In the genomic region with DNA sequence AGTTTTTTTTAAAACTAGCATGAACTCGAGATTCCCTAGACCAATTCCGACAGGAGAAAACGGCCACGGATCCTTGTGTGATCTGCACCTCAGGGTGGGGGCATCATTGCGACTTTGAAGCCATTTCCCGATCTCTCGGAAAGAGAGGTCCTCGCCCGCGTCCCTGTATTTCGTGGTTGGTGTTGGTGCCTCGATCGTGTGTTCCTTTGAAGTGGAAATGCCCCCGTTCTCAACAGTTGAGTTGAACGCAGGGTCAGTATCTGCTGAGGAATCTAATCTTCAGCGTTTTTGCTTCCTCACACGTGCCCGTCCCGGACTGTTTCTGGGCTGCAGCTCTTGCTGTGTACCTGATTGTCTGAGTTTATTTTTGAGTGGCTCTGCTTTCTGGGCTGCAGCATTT, we compare ENCODE assay signal across 8 cellular contexts. TPM values are rescaled to one million over a fixed set of nuclear protein-coding genes. Genes with fewer than 3 reads are reported as not detected.
DNase-seq lines count a peak whose midpoint lies in the region; ATAC-seq and TF ChIP-seq lines count a peak whose summit lies in the region.

No MANE protein-coding gene starts in this region.

- H3K9me3 ChIP-seq in KOPT-K1 (ENCODE audit: insufficient read depth, low read length, poor library complexity, severe bottlenecking) (no peaks in the 10 kb centered on the region), ascending aorta (no peaks in the 10 kb centered on the region), lung (ENCODE audit: control insufficient read depth in 2 of 2, insufficient read depth in 1 of 2, low read length in 1 of 2) (no peaks in the 10 kb centered on the region)

- TF ChIP-seq CTCF in ascending aorta (IDR thresholded peaks at IDR 0.05), result no peak
- no peak for TF ChIP-seq CTCF in lung (IDR thresholded peaks at IDR 0.05; ENCODE audit: control extremely low read depth, extremely low read depth)

- peaks cover 26 to 32% of the 10 kb centered on the region in 2 donors for H3K4me1 ChIP-seq in ascending aorta
- peaks cover 11 to 23% of the 10 kb centered on the region in 2 donors for H3K4me1 ChIP-seq in lung (ENCODE audit: control insufficient read depth in 2 of 2, insufficient read depth in 2 of 2, low read length in 2 of 2)
- H3K4me1 ChIP-seq in urinary bladder (ENCODE audit: insufficient read depth), result peaks cover 2% of the 10 kb centered on the region

- intact Hi-C loops in ascending aorta (cut with DNase I), result loop anchor here (2.0 to 5.0 kb wide), 8 partner anchors 81 to 1409 kb away; a partner anchor contains a TSS

- peak; percentile 5 for DNase-seq in COLO829 (ENCODE audit: low spot score)
- DNase-seq in ascending aorta (ENCODE audit: low spot score in 2 of 2), result no peak
- DNase-seq in lung (ENCODE audit: low spot score), result no peak

- H3K27me3 ChIP-seq in ascending aorta, result no peaks in the 10 kb centered on the region
- H3K27me3 ChIP-seq in lung (ENCODE audit: control insufficient read depth, insufficient read depth), result no peaks in the 10 kb centered on the region

- ATAC-seq in lung (ENCODE audit: insufficient read depth, low FRiP score) (no peak), HG02623 (IDR thresholded peaks at IDR 0.05; ENCODE audit: unreplicated experiment) (no peak), GM19395 (IDR thresholded peaks at IDR 0.05; ENCODE audit: unreplicated experiment) (no peak), GM18519 (IDR thresholded peaks at IDR 0.05; ENCODE audit: low FRiP score, unreplicated experiment) (no peak)

- H3K27ac ChIP-seq in KOPT-K1 (ENCODE audit: low read depth, low read length, poor library complexity, severe bottlenecking) (peak overlapping the region; percentile 53), ascending aorta (peak overlapping the region; percentile 80 to 81), lung (ENCODE audit: low read depth in 1 of 2, low read length in 1 of 2) (peak overlapping the region in 1 of 2 donors; percentile 52), urinary bladder (ENCODE audit: low read depth) (no peak overlapping the region)

- 0 to 2% methylated on average over 19 of the region's 19 CpGs for WGBS in lung, 2 donors
- 4% methylated on average over 19 of the region's 19 CpGs for WGBS in urinary bladder

- peaks cover 24% of the 10 kb centered on the region for H3K36me3 ChIP-seq in KOPT-K1 (ENCODE audit: insufficient read depth, low read length)
- H3K36me3 ChIP-seq in ascending aorta, result peaks cover 0 to 15% of the 10 kb centered on the region in 2 donors
- H3K36me3 ChIP-seq in lung (ENCODE audit: control insufficient read depth in 2 of 2, insufficient read depth in 2 of 2, low read length in 2 of 2), result peaks cover 0 to 3% of the 10 kb centered on the region in 2 donors
- no peaks in the 10 kb centered on the region for H3K36me3 ChIP-seq in urinary bladder (ENCODE audit: insufficient read depth)

- H3K4me3 ChIP-seq in ascending aorta (peak overlapping the region; percentile 91 to 94), lung (peak overlapping the region; percentile 73), urinary bladder (ENCODE audit: low read depth, low read length) (peak overlapping the region; percentile 94)

RNA-seq across cellular contexts. Expression of a gene that starts 1.1 kb away (rescaled TPM):
- total RNA-seq in ascending aorta (12.7 TPM), lung (10 to 100 TPM; 16.3 to 20.4 TPM), urinary bladder (10.3 TPM)
- polyA plus RNA-seq in lung (1 to 10 TPM; 6.6 to 8.7 TPM), urinary bladder (11.2 TPM)

RNA-seq across cellular contexts. Expression of a gene that starts 1.4 kb away (rescaled TPM):
- 21.9 TPM for total RNA-seq in ascending aorta
- total RNA-seq in lung, result 10 to 100 TPM; 42.4 to 48.5 TPM
- polyA plus RNA-seq in lung, result 10 to 100 TPM; 13.6 to 24.8 TPM
- 22.2 TPM for total RNA-seq in urinary bladder
- polyA plus RNA-seq in urinary bladder, result 18.3 TPM
